Comparison of ENCODE assay signal across 8 cellular contexts in the genomic region with DNA sequence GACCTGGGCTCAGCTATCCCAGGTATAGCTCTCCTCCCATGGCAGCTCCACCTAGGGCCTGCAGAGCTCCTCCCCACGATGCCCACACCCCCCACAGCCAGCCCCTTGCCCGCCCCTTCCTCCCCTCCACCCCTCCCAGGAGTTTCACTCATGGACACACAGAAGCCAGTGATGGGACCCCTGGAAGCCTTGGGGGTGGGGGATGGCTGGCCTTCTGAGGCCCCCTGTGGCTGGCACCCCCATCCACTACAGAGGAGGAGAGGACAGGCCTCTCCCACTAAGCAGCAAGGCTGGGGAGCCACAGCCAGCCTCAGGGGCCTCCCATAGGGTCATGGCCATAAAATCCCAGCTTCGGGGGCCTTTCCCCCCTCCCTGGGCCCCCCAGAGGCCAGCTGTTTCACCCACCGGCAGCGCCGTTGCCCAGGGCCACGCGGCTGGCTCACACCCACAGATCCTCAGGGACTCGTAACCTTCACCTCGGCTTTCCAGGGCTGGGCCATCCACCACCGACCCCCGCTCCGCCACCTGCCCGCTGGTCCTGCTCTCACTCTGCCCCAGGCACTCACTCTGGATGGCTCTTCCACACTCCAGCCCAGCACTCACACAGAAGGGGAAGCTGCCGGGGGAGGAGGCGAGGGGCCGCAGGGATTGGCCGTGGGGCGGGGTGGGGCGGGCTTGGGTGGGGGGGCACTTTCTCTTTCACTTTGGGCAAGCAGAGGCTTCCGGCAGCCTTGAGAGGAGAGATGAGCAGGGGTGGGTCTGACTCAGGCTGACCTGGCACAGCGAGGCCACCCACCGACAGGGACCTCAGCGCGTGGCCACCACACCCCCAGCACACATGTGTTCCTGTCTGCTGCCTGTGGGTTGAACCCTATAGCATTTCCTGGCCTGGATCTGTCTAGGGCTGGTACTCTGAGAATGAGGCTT. TPM values are rescaled to one million over a fixed set of nuclear protein-coding genes. Genes with fewer than 3 reads are reported as not detected.
DNase-seq lines count a peak whose midpoint lies in the region; ATAC-seq lines count a peak whose summit lies in the region.

No MANE protein-coding gene starts in this region.

- H2AK5ac ChIP-seq in mesendoderm (ENCODE audit: low read length), result no peak overlapping the region

- H2BK5ac ChIP-seq in mesendoderm (ENCODE audit: low read length), result no peak overlapping the region

- peak overlapping the region; percentile 22 for H3K9ac ChIP-seq in mesendoderm (ENCODE audit: low read length)

- H3K79me2 ChIP-seq in mesendoderm (ENCODE audit: control insufficient read depth, insufficient read depth, low read length), result peaks cover 3% of the 10 kb centered on the region

- no peaks in the 10 kb centered on the region for H3K27me3 ChIP-seq in mesendoderm (ENCODE audit: insufficient read depth, low read length, poor library complexity)

- H2BK15ac ChIP-seq in mesendoderm (replicated peaks; ENCODE audit: low read depth), result no peak overlapping the region

- DNase-seq in Ammon's horn (ENCODE audit: low spot score) (peak; percentile 77), NCI-H510A treated with DMSO at 0.1 percent for 48 hours (lab: John Stamatoyannopoulos, UW) (peak; percentile 54), dermis blood vessel endothelial cell (peak; percentile 74), mesendoderm (no peak)
- DNase-seq in activated CD4-positive, alpha-beta T cell treated with anti-CD3 and anti-CD28 coated beads, Interleukin-2, amount 50 U/mL, for 24 hours (ENCODE audit: low read depth in 1 of 2, low spot score in 1 of 2), result peak; percentile 65 to 79
- DNase-seq in stimulated activated CD8-positive, alpha-beta memory T cell treated with anti-CD3 and anti-CD28 coated beads, Interleukin-15, amount 100 ng/mL, for 24 hours (ENCODE audit: low read depth), result peak; percentile 46

- no peak overlapping the region for H3K18ac ChIP-seq in mesendoderm (ENCODE audit: low read length)

- H4K8ac ChIP-seq in mesendoderm (ENCODE audit: low read depth, low read length), result no peak overlapping the region

- H3K4me2 ChIP-seq in mesendoderm (ENCODE audit: low read length), result no peak overlapping the region

- no peak overlapping the region for H2BK120ac ChIP-seq in mesendoderm (ENCODE audit: low read depth, low read length)

- no peaks in the 10 kb centered on the region for H3K36me3 ChIP-seq in mesendoderm (ENCODE audit: control insufficient read depth, insufficient read depth, low read length)

- no peak overlapping the region for H3K4me3 ChIP-seq in mesendoderm (ENCODE audit: low read length)

- no peak overlapping the region for H3K23ac ChIP-seq in mesendoderm (ENCODE audit: low read length)

- ATAC-seq in GM21786 (IDR thresholded peaks at IDR 0.05; ENCODE audit: unreplicated experiment) (peak; percentile 38), GM19455 (IDR thresholded peaks at IDR 0.05; ENCODE audit: unreplicated experiment) (no peak)

- H4K5ac ChIP-seq in mesendoderm (ENCODE audit: low read length), result no peak overlapping the region

- no peaks in the 10 kb centered on the region for H3K4me1 ChIP-seq in mesendoderm (ENCODE audit: control insufficient read depth, low read depth, low read length)

- H3K79me1 ChIP-seq in mesendoderm (ENCODE audit: low read length), result peaks cover 4% of the 10 kb centered on the region

- no peak overlapping the region for H3K27ac ChIP-seq in mesendoderm (ENCODE audit: low read depth, low read length)

- peak overlapping the region; percentile 56 for H3K56ac ChIP-seq in mesendoderm (ENCODE audit: low read length)

- H3K4ac ChIP-seq in mesendoderm (ENCODE audit: low read depth, low read length), result no peak overlapping the region

- WGBS in mesendoderm (ENCODE audit: extremely low coverage, insufficient coverage, low lambda C conversion rate), result no CpG with 5 or more reads among the region's 25 CpGs

RNA-seq across cellular contexts. Expression of a gene that starts 2.2 kb away (rescaled TPM):
- 7.1 and 13.6 TPM in 2 replicates for total RNA-seq in dermis blood vessel endothelial cell
- polyA plus RNA-seq in mesendoderm (2013, experiment 1 of 2), result 30.5 TPM
- polyA plus RNA-seq in mesendoderm (2013, experiment 2 of 2), result 30.6 TPM

RNA-seq across cellular contexts. Expression of a gene that starts 6.0 kb away (rescaled TPM):
- 0.14 and 0.17 TPM in 2 replicates for total RNA-seq in dermis blood vessel endothelial cell
- polyA plus RNA-seq in mesendoderm (2013, experiment 1 of 2), result 0.13 TPM
- polyA plus RNA-seq in mesendoderm (2013, experiment 2 of 2), result 0.15 TPM

RNA-seq across cellular contexts. Expression of a gene that starts 9.1 kb away (rescaled TPM):
- 7.8 and 12.1 TPM in 2 replicates for total RNA-seq in dermis blood vessel endothelial cell
- polyA plus RNA-seq in mesendoderm (2013, experiment 1 of 2), result 9.5 TPM
- polyA plus RNA-seq in mesendoderm (2013, experiment 2 of 2), result 9.2 TPM

RNA-seq across cellular contexts. Expression of a gene that starts 13.9 kb away (rescaled TPM):
- total RNA-seq in dermis blood vessel endothelial cell, result 199 and 232 TPM in 2 replicates
- polyA plus RNA-seq in mesendoderm (2013, experiment 1 of 2), result 5,392 TPM
- polyA plus RNA-seq in mesendoderm (2013, experiment 2 of 2), result 5,255 TPM

RNA-seq across cellular contexts. Expression of a gene that starts 18.6 kb away (rescaled TPM):
- total RNA-seq in dermis blood vessel endothelial cell, result 19.6 and 23.4 TPM in 2 replicates
- 21.0 TPM for polyA plus RNA-seq in mesendoderm (2013, experiment 1 of 2)
- 18.6 TPM for polyA plus RNA-seq in mesendoderm (2013, experiment 2 of 2)
